1 cellular context compared by ENCODE assay signal in the genomic region with DNA sequence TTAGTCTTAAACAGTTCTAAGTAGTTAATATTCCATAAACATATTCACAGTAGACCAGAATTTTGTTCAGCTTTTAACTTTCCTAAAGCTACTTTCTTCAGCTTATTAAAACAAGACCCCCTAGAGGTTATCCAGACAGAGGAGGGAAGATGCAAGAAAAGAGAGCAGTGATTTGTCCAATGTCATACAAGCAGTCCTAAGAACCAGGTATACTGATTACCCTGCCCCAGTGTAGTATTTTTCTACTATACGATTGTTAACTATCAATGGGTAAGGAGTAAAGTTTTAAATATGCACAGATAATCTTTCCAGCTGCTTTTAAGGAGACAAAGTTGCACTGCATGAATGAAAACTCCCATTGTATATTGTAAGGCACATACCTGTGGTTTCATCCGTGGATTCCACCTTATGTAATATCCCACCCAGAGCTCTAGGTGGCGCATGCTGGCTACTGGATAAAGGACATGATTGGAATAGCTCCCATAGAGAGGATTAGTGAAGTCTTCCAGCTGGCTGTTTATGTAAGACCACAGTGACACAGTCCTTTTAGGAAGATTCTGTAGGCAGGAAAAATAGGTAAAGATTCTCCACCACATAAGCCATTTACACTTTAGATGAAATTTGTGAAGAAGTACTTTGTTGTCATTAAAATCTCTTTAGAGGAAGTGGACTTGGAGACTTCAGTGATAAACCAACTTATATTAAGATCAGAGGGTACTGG.
TF ChIP-seq lines count a peak whose summit lies in the region.

No MANE protein-coding gene starts in this region.

TF ChIP-seq in GM12878, 131 proteins besides CTCF, POLR2A, EP300 and RAD21 (continued from another document):
- TF ChIP-seq, protein P1, sequence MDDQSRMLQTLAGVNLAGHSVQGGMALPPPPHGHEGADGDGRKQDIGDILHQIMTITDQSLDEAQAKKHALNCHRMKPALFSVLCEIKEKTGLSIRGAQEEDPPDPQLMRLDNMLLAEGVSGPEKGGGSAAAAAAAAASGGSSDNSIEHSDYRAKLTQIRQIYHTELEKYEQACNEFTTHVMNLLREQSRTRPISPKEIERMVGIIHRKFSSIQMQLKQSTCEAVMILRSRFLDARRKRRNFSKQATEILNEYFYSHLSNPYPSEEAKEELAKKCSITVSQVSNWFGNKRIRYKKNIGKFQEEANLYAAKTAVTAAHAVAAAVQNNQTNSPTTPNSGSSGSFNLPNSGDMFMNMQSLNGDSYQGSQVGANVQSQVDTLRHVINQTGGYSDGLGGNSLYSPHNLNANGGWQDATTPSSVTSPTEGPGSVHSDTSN (IDR thresholded peaks at IDR 0.05; ENCODE audit: insufficient replicate concordance, low read depth, low read length): no peak
- TF ChIP-seq SMC3 (IDR thresholded peaks at IDR 0.05; ENCODE audit: borderline replicate concordance, low read length): peak; percentile 72
